10 cellular contexts compared by ENCODE assay signal in genomic region chr3:107432646-107433045, GRCh38. TPM values are rescaled to one million over a fixed set of nuclear protein-coding genes. Genes with fewer than 3 reads are reported as not detected.
DNase-seq lines count a peak whose midpoint lies in the region; ATAC-seq and TF ChIP-seq lines count a peak whose summit lies in the region.
"Had no signal": no experiment of that assay in that cellular context is flagged by ENCODE, and none has a peak within 500 bp of the region (broad histone marks: within the 10 kb centered on the region; RNA-seq: fewer than 3 reads in every experiment).

No MANE protein-coding gene starts in this region.

- H3K4me1 ChIP-seq in iPS-18a (ENCODE audit: control insufficient read depth, low read depth, low read length) (peaks cover 18% of the 10 kb centered on the region), stomach smooth muscle (ENCODE audit: control insufficient read depth, insufficient read depth, low read length) (peaks cover 8% of the 10 kb centered on the region), BE2C (no peaks in the 10 kb centered on the region), gastrocnemius medialis (peaks cover 3 to 7% of the 10 kb centered on the region in 2 donors)

- H3K9me3 ChIP-seq in iPS-18a (ENCODE audit: control insufficient read depth, low read depth, low read length) (no peaks in the 10 kb centered on the region), stomach smooth muscle (ENCODE audit: control insufficient read depth in 2 of 2, low read length in 2 of 2) (no peaks in the 10 kb centered on the region), BE2C (no peaks in the 10 kb centered on the region), gastrocnemius medialis (no peaks in the 10 kb centered on the region)

- no peaks in the 10 kb centered on the region for H3K9me3 Mint-ChIP-seq in activated T-cell treated with anti-CD3 and anti-CD28 coated beads, Interleukin-2, amount 50 U/mL, for 24 hours
- no peaks in the 10 kb centered on the region for H3K9me3 Mint-ChIP-seq in WTC11

- H3K27me3 ChIP-seq in iPS-18a (ENCODE audit: control insufficient read depth, insufficient read depth, low read length): peaks cover 45% of the 10 kb centered on the region
- no peaks in the 10 kb centered on the region for H3K27me3 ChIP-seq in stomach smooth muscle (ENCODE audit: control insufficient read depth in 1 of 2, insufficient read depth in 2 of 2, low read length in 2 of 2)
- H3K27me3 ChIP-seq in BE2C: no peaks in the 10 kb centered on the region
- H3K27me3 ChIP-seq in gastrocnemius medialis: no peaks in the 10 kb centered on the region

- TF ChIP-seq POLR2A in gastrocnemius medialis (IDR thresholded peaks at IDR 0.05): no peak

- no peak for TF ChIP-seq CTCF in WTC11 (IDR thresholded peaks at IDR 0.05)
- TF ChIP-seq CTCF in BE2C (IDR thresholded peaks at IDR 0.05; ENCODE audit: low read depth, low read length): no peak
- TF ChIP-seq CTCF in gastrocnemius medialis (IDR thresholded peaks at IDR 0.05 in 4 of 5, conservative IDR thresholded peaks at IDR 0.05 in 1 of 5): no peak

- in situ Hi-C loops in gastrocnemius medialis (cut with MboI; ENCODE audit: low sequenced_read_pairs in 4 of 4): no loop called here

- H3K27me3 Mint-ChIP-seq in activated T-cell treated with anti-CD3 and anti-CD28 coated beads, Interleukin-2, amount 50 U/mL, for 24 hours: no peaks in the 10 kb centered on the region
- H3K27me3 Mint-ChIP-seq in WTC11 (ENCODE audit: low read depth): peaks cover 29% of the 10 kb centered on the region

- peaks cover 1% of the 10 kb centered on the region for H3K36me3 Mint-ChIP-seq in activated T-cell treated with anti-CD3 and anti-CD28 coated beads, Interleukin-2, amount 50 U/mL, for 24 hours (ENCODE audit: low read depth)
- H3K36me3 Mint-ChIP-seq in WTC11: no peaks in the 10 kb centered on the region

- peak overlapping the region; percentile 81 for H3K4me3 Mint-ChIP-seq in activated T-cell treated with anti-CD3 and anti-CD28 coated beads, Interleukin-2, amount 50 U/mL, for 24 hours
- peak overlapping the region; percentile 89 for H3K4me3 Mint-ChIP-seq in WTC11

- intact Hi-C loops in gastrocnemius medialis (cut with DNase I; ENCODE audit: low total_unique reads): loop anchor here (5.0 to 10.0 kb wide), 2 partner anchors 222 to 660 kb away; partner anchors contain the start of gene CD47

- H3K9ac ChIP-seq in iPS-18a (ENCODE audit: low read length) (peak overlapping the region; percentile 78), stomach smooth muscle (ENCODE audit: low read length in 2 of 2) (peak overlapping the region; percentile 82 to 96)

- H3K27ac ChIP-seq in iPS-18a (ENCODE audit: low read length): no peak overlapping the region
- H3K27ac ChIP-seq in stomach smooth muscle (ENCODE audit: low read length): peak overlapping the region; percentile 93
- H3K27ac ChIP-seq in gastrocnemius medialis: no peak overlapping the region

- CTCF ChIA-PET in WTC11 (lab: Charles Lee): interaction anchor here (1.5 to 4.4 kb wide), 4 partner anchors 11 to 232 kb away, joined by 5 to 64 read pairs (median 50); no protein-coding TSS in a partner anchor

- H3K36me3 ChIP-seq in iPS-18a (ENCODE audit: control insufficient read depth, low read depth, low read length) (no peaks in the 10 kb centered on the region), stomach smooth muscle (ENCODE audit: control insufficient read depth in 2 of 2, insufficient read depth in 2 of 2, low read length in 2 of 2) (no peaks in the 10 kb centered on the region), BE2C (no peaks in the 10 kb centered on the region), gastrocnemius medialis (no peaks in the 10 kb centered on the region)

- ATAC-seq in WTC11 (no peak), gastrocnemius medialis (no peak), GM21529 (IDR thresholded peaks at IDR 0.05; ENCODE audit: unreplicated experiment) (no peak)

- POLR2A ChIA-PET in WTC11 (lab: Charles Lee): interaction anchor here (1.0 to 1.9 kb wide), 2 partner anchors 90 to 92 kb away, joined by 3 to 5 read pairs; partner anchors contain the start of gene BBX

- H3K4me3 ChIP-seq in iPS-18a (ENCODE audit: low read length) (peak overlapping the region; percentile 74), stomach smooth muscle (ENCODE audit: low read length in 2 of 2) (peak overlapping the region in 1 of 2 donors; percentile 84), BE2C (ENCODE audit: low read depth, low read length) (no peak overlapping the region; the same call in 1 of the 2 replicates), gastrocnemius medialis (peak overlapping the region in 2 of 4 donors; percentile 77 to 82)

- no peak for DNase-seq in activated T-cell treated with anti-CD3 and anti-CD28 coated beads, Interleukin-2, amount 50 U/mL, for 24 hours
- DNase-seq in activated T-cell treated with anti-CD3 and anti-CD28 coated beads, Interleukin-2, amount 50 U/mL, for 1 hour: no peak
- DNase-seq in WTC11 (ENCODE audit: low spot score) (no peak), BE2C (no peak), gastrocnemius medialis (no peak)

- H3K4me1 Mint-ChIP-seq in activated T-cell treated with anti-CD3 and anti-CD28 coated beads, Interleukin-2, amount 50 U/mL, for 24 hours (ENCODE audit: low read depth): peaks cover 21% of the 10 kb centered on the region
- H3K4me1 Mint-ChIP-seq in WTC11: peaks cover 15% of the 10 kb centered on the region

- no peak overlapping the region for H3K27ac Mint-ChIP-seq in activated T-cell treated with anti-CD3 and anti-CD28 coated beads, Interleukin-2, amount 50 U/mL, for 24 hours
- H3K27ac Mint-ChIP-seq in WTC11: no peak overlapping the region

TF ChIP-seq in WTC11, 78 proteins besides CTCF, POLR2A, EP300 and RAD21 (continues in another document):
- no peak for TF ChIP-seq FOXP4 (CRISPR knock-in tag; IDR thresholded peaks at IDR 0.05)
- TF ChIP-seq ATF6 (CRISPR knock-in tag; IDR thresholded peaks at IDR 0.05): no peak
- TF ChIP-seq E2F4 (CRISPR knock-in tag; IDR thresholded peaks at IDR 0.05; ENCODE audit: borderline replicate concordance, low read depth): no peak
- no peak for TF ChIP-seq ZMAT4 (CRISPR knock-in tag; IDR thresholded peaks at IDR 0.05)

RNA-seq across cellular contexts. Expression of gene CCDC54, which starts 55.4 kb away (rescaled TPM):
- total RNA-seq in WTC11 (2021): not detected in 3 replicates
- polyA plus RNA-seq in BE2C (2012; ENCODE audit: insufficient read depth, insufficient read length, low read depth): not detected
- total RNA-seq in gastrocnemius medialis: not detected
- total RNA-seq: pulmonary artery endothelial cell had no signal
- polyA plus RNA-seq: esophagus had no signal
